24 cellular contexts compared by ENCODE assay signal in the genomic region with DNA sequence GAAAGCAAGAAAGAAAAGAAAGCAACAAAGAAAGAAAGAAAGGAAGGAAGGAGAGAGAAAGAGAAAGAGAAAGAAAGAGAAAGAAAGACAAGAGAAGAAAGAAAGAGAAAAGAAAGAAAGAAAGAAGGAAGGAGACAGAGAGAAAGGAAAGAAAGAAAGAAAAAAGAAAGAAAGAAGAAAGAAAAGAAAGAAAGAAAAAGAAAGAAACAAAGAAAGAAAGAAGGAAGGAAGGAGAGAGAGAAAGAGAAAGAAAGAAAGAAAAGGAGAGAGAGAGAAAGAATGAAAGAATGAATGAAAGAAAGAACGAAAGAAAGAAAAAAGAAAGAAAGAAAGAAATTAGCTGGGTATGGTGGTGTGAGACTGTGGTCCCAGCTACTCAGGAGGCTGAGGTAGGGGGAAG.
"Had no signal": no experiment of that assay in that cellular context is flagged by ENCODE, and none has a peak within 500 bp of the region (broad histone marks: within the 10 kb centered on the region; RNA-seq: fewer than 3 reads in every experiment).

No MANE protein-coding gene starts in this region.

- H3K36me3 ChIP-seq: esophagus squamous epithelium, gastrocnemius medialis, heart right ventricle, left lung, lower lobe of right lung had no signal

- H3K36me3 Mint-ChIP-seq: mesothelial cell of epicardium; naive B cell; naive thymus-derived CD8-positive, alpha-beta T cell had no signal

- H3K27ac ChIP-seq: dorsolateral prefrontal cortex, epithelial cell of prostate, esophagus squamous epithelium, gastrocnemius medialis, heart right ventricle, left lung, lower lobe of right lung had no signal

- H3K27me3 Mint-ChIP-seq: naive B cell; naive thymus-derived CD8-positive, alpha-beta T cell had no signal

- H3K4me1 Mint-ChIP-seq: mesothelial cell of epicardium; naive B cell; naive thymus-derived CD8-positive, alpha-beta T cell had no signal

- H3K9me3 ChIP-seq: esophagus squamous epithelium, gastrocnemius medialis, left lung, lower lobe of right lung had no signal

- H3K27ac Mint-ChIP-seq: mesothelial cell of epicardium; naive thymus-derived CD8-positive, alpha-beta T cell had no signal

- H3K4me1 ChIP-seq: esophagus squamous epithelium, gastrocnemius medialis, heart right ventricle, left lung, lower lobe of right lung had no signal

- H3K27me3 ChIP-seq: dorsolateral prefrontal cortex, esophagus squamous epithelium, gastrocnemius medialis, heart right ventricle, left lung had no signal

- H3K9me3 Mint-ChIP-seq: mesothelial cell of epicardium had no signal

- ATAC-seq: esophagus mucosa; gastrocnemius medialis; heart right ventricle; left cardiac atrium; left lung; left ventricle myocardium superior; lower lobe of right lung; mucosa of descending colon; naive thymus-derived CD8-positive, alpha-beta T cell had no signal

- DNase-seq: dermis blood vessel endothelial cell; dorsolateral prefrontal cortex; effector CD4-positive, alpha-beta T cell; effector memory CD4-positive, alpha-beta T cell; erythroblast; esophagus squamous epithelium; foreskin fibroblast; foreskin melanocyte; gastrocnemius medialis; glutamatergic neuron; head of caudate nucleus; heart right ventricle; hippocampal formation; left cardiac atrium; left ventricle myocardium superior; lower lobe of right lung; mesenchymal stem cell; mucosa of descending colon; naive B cell; naive thymus-derived CD8-positive, alpha-beta T cell had no signal

- H3K4me3 Mint-ChIP-seq: mesothelial cell of epicardium; naive B cell; naive thymus-derived CD8-positive, alpha-beta T cell had no signal

- H3K4me3 ChIP-seq: dorsolateral prefrontal cortex, esophagus squamous epithelium, gastrocnemius medialis, heart right ventricle, left lung, lower lobe of right lung, mucosa of descending colon had no signal
